ENCODE assay signal across 13 cellular contexts in genomic region chr2:39216495-39217191, GRCh38. TPM values are rescaled to one million over a fixed set of nuclear protein-coding genes. Genes with fewer than 3 reads are reported as not detected.
DNase-seq lines count a peak whose midpoint lies in the region; ATAC-seq and TF ChIP-seq lines count a peak whose summit lies in the region.
"Had no signal": no experiment of that assay in that cellular context is flagged by ENCODE, and none has a peak within 500 bp of the region (broad histone marks: within the 10 kb centered on the region; RNA-seq: fewer than 3 reads in every experiment).

No MANE protein-coding gene starts in this region.

- peaks cover 0 to 2% (median 0%) of the 10 kb centered on the region in 3 donors for H3K36me3 Mint-ChIP-seq in naive thymus-derived CD8-positive, alpha-beta T cell

- peak overlapping the region; percentile 43 to 94 (median 73) for H3K27ac Mint-ChIP-seq in naive thymus-derived CD8-positive, alpha-beta T cell
- H3K27ac Mint-ChIP-seq: activated B cell treated with CpG ODN at 0.5 μM for 24 hours had no signal

- peak; percentile 93 to 97 for ATAC-seq in naive thymus-derived CD8-positive, alpha-beta T cell
- no peak for ATAC-seq in heart right ventricle
- ATAC-seq: heart left ventricle had no signal

- H3K4me1 Mint-ChIP-seq in naive thymus-derived CD8-positive, alpha-beta T cell = peaks cover 18 to 50% (median 43%) of the 10 kb centered on the region in 4 donors

- TF ChIP-seq CTCF in dorsolateral prefrontal cortex (IDR thresholded peaks at IDR 0.05 in 54 of 56, conservative IDR thresholded peaks at IDR 0.05 in 2 of 56; ENCODE audit: low read depth in 1 of 56, partially characterized antibody in 56 of 56) (no peak), heart right ventricle (IDR thresholded peaks at IDR 0.05) (no peak)

- H3K27ac ChIP-seq in dorsolateral prefrontal cortex = peak overlapping the region in 6 of 59 donors; percentile 9 to 49 (median 32)
- peak overlapping the region in 1 of 10 donors; percentile 62 for H3K27ac ChIP-seq in heart right ventricle
- H3K27ac ChIP-seq: 22Rv1, sigmoid colon had no signal

- H3K27me3 Mint-ChIP-seq in naive thymus-derived CD8-positive, alpha-beta T cell = no peaks in the 10 kb centered on the region
- H3K27me3 Mint-ChIP-seq: activated B cell treated with CpG ODN at 0.5 μM for 24 hours had no signal

- H3K27me3 ChIP-seq in dorsolateral prefrontal cortex = no peaks in the 10 kb centered on the region
- no peaks in the 10 kb centered on the region for H3K27me3 ChIP-seq in heart right ventricle
- H3K27me3 ChIP-seq: heart left ventricle, sigmoid colon had no signal

- WGBS in heart right ventricle, 2 donors = 87 to 88% methylated on average over 11 of the region's 11 CpGs

- DNase-seq in DMS53 (lab: John Stamatoyannopoulos, UW) (peak; percentile 50), DMS53 treated with DMSO at 0.1 percent for 48 hours (lab: John Stamatoyannopoulos, UW; ENCODE audit: unreplicated experiment) (no peak), activated T-cell treated with anti-CD3 and anti-CD28 coated beads for 1 hour (ENCODE audit: low read depth) (peak; percentile 44), dorsolateral prefrontal cortex (no peak), heart right ventricle (no peak), foreskin melanocyte (no peak), superior temporal gyrus (ENCODE audit: extremely low spot score) (no peak)
- peak; percentile 28 to 93 (median 78) for DNase-seq in naive thymus-derived CD8-positive, alpha-beta T cell
- DNase-seq: activated B cell treated with CpG ODN at 0.5 μM for 24 hours, heart left ventricle, IMR-90, sigmoid colon had no signal

- H3K4me3 ChIP-seq in dorsolateral prefrontal cortex (no peak overlapping the region), heart right ventricle (no peak overlapping the region)
- H3K4me3 ChIP-seq: heart left ventricle, sigmoid colon had no signal

- intact Hi-C loops in dorsolateral prefrontal cortex (cut with DNase I) (no loop called here), heart right ventricle (cut with DNase I) (no loop called here)

- H3K4me3 Mint-ChIP-seq in naive thymus-derived CD8-positive, alpha-beta T cell = peak overlapping the region; percentile 25 to 77 (median 58)
- H3K4me3 Mint-ChIP-seq: activated B cell treated with CpG ODN at 0.5 μM for 24 hours had no signal

- no peaks in the 10 kb centered on the region for H3K9me3 ChIP-seq in heart right ventricle
- H3K9me3 ChIP-seq: heart left ventricle, sigmoid colon had no signal

- POLR2A ChIA-PET in naive thymus-derived CD8-positive, alpha-beta T cell (lab: Charles Lee) = interaction anchor here (1.1 to 4.2 kb wide), 5 partner anchors 12 to 97 kb away, joined by 4 to 65 read pairs (median 16); partner anchors contain the start of gene SOS1

- peaks cover 0 to 12% (median 0%) of the 10 kb centered on the region in 9 donors for H3K4me1 ChIP-seq in heart right ventricle
- H3K4me1 ChIP-seq: sigmoid colon had no signal

- H3K36me3 ChIP-seq in heart right ventricle = no peaks in the 10 kb centered on the region
- H3K36me3 ChIP-seq: heart left ventricle, sigmoid colon had no signal

- H3K9me3 Mint-ChIP-seq in naive thymus-derived CD8-positive, alpha-beta T cell = peaks cover 0 to 4% (median 0%) of the 10 kb centered on the region in 9 donors
- H3K9me3 Mint-ChIP-seq: activated B cell treated with CpG ODN at 0.5 μM for 24 hours had no signal

RNA-seq across cellular contexts. Expression of gene CDKL4, which starts 27.1 kb away (rescaled TPM):
- not detected for total RNA-seq in naive thymus-derived CD8-positive, alpha-beta T cell
- polyA plus RNA-seq in naive thymus-derived CD8-positive, alpha-beta T cell = not detected
- total RNA-seq in dorsolateral prefrontal cortex (1 to 10 TPM in 105 of 120 experiments, under 1 TPM in 13, not detected in 2; 0.67 to 5.2 (median 2.1) TPM), heart right ventricle (under 1 TPM in 8 of 10 donors, not detected in 2; 0.24 to 0.87 (median 0.51) TPM)
- under 1 TPM in 1 of 2 donors, not detected in 1; 0.29 TPM for polyA plus RNA-seq in heart right ventricle
- total RNA-seq: IMR-90 had no signal
- polyA plus RNA-seq: IMR-90, sigmoid colon had no signal

Comparison
In these comparisons a context has a peak if more than half of its experiments do, and no peak if none do; other contexts are left out.
1. DNase-seq: peak in DMS53 (single experiment), activated T-cell treated with anti-CD3 and anti-CD28 coated beads for 1 hour (single experiment) and naive thymus-derived CD8-positive, alpha-beta T cell (10 of 10); none in DMS53 treated with DMSO at 0.1 percent for 48 hours (single experiment), dorsolateral prefrontal cortex (0 of 10), heart right ventricle (0 of 2), foreskin melanocyte (single experiment) and superior temporal gyrus (single experiment).
2. ATAC-seq: peak in naive thymus-derived CD8-positive, alpha-beta T cell (2 of 2); none in heart right ventricle (0 of 8).